21 cellular contexts compared by ENCODE assay signal in the genomic region with DNA sequence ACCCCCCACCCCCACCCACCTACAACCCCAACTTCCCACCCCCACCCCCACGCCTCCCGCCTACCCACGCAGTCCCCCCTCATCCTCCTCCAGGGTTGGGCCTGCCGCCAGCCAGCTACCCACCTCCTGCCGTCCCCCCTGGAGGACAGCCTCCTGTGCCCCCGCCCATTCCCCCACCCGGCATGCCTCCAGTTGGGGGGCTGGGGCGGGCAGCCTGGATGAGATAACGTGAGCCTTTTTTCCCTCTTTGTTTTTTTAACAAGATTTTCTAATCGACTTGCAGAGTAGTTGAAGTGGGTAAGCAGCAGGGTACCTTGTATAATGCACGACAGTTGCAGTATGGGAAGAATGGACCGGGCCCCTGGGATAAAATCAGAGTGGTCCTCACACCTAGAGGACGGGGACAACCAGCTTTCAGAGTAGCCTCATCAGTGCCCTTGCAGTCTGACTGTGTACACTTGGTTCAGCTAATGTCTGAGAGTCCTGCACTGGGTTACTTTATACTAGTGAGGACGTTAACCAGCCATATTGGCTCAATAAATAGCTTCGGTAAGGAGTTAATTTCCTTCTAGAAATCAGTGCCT. TPM values are rescaled to one million over a fixed set of nuclear protein-coding genes. Genes with fewer than 3 reads are reported as not detected.
DNase-seq lines count a peak whose midpoint lies in the region; ATAC-seq and TF ChIP-seq lines count a peak whose summit lies in the region.
"Had no signal": no experiment of that assay in that cellular context is flagged by ENCODE, and none has a peak within 500 bp of the region (broad histone marks: within the 10 kb centered on the region; RNA-seq: fewer than 3 reads in every experiment).

No MANE protein-coding gene starts in this region.

- intact Hi-C loops in PC-3 (cut with micrococcal nuclease) (no loop called here), testis (cut with DNase I; ENCODE audit: low total_unique reads) (no loop called here)

- H3K79me2 ChIP-seq in PC-3 (ENCODE audit: low read length), result no peaks in the 10 kb centered on the region

- H3K9ac ChIP-seq in PC-3 (ENCODE audit: low read length), result no peak overlapping the region

- H3K9me3 ChIP-seq in PC-3 (ENCODE audit: low read length), result no peaks in the 10 kb centered on the region
- no peaks in the 10 kb centered on the region for H3K9me3 ChIP-seq in testis
- H3K9me3 ChIP-seq: A549, lower lobe of right lung had no signal

- no peak for TF ChIP-seq CTCF in PC-3 (conservative IDR thresholded peaks at IDR 0.05; ENCODE audit: low read depth, low read length)
- no peak for TF ChIP-seq CTCF in glutamatergic neuron (IDR thresholded peaks at IDR 0.05; ENCODE audit: partially characterized antibody, unreplicated experiment)
- no peak for TF ChIP-seq CTCF in testis (IDR thresholded peaks at IDR 0.05)

- no peak overlapping the region for H3K4me2 ChIP-seq in PC-3 (ENCODE audit: low read length)
- H3K4me2 ChIP-seq: A549 had no signal

- H3K4me3 ChIP-seq in PC-3 (ENCODE audit: low read length) (no peak overlapping the region), testis (no peak overlapping the region)
- H3K4me3 ChIP-seq: A549, lower lobe of right lung had no signal

- no peaks in the 10 kb centered on the region for H3K4me1 ChIP-seq in PC-3 (ENCODE audit: insufficient read depth, low read length)
- peaks cover 33% of the 10 kb centered on the region for H3K4me1 ChIP-seq in testis
- H3K4me1 ChIP-seq: A549, lower lobe of right lung had no signal

- no peak overlapping the region for H2AFZ ChIP-seq in PC-3 (ENCODE audit: low read length)

- peaks cover 23% of the 10 kb centered on the region for H3K36me3 Mint-ChIP-seq in activated naive CD4-positive, alpha-beta T cell treated with anti-CD3 and anti-CD28 coated beads, Interleukin-2, amount 10 ng/mL, durations not matched to agents 7 days and 5 days
- H3K36me3 Mint-ChIP-seq in glutamatergic neuron (ENCODE audit: unreplicated experiment) (no peaks in the 10 kb centered on the region), T-cell (peaks cover 42% of the 10 kb centered on the region)

- H3K4me3 Mint-ChIP-seq in activated naive CD4-positive, alpha-beta T cell treated with anti-CD3 and anti-CD28 coated beads, Interleukin-2, amount 10 ng/mL, durations not matched to agents 7 days and 5 days, result no peak overlapping the region
- H3K4me3 Mint-ChIP-seq in glutamatergic neuron (ENCODE audit: unreplicated experiment) (no peak overlapping the region), T-cell (no peak overlapping the region)
- H3K4me3 Mint-ChIP-seq: activated CD8-positive, alpha-beta T cell treated with anti-CD3 and anti-CD28 coated beads, Interleukin-2, amount 10 ng/mL, durations not matched to agents 7 days and 5 days; CD8-positive, alpha-beta T cell; naive B cell; T-helper 1 cell treated with Interleukin-12 subunit alpha and Interleukin-12 subunit beta and Interleukin-4 antibody, amounts not matched to agents 30 μg/mL and 1 μg/mL, for 36 hours; WTC11 had no signal

- no peaks in the 10 kb centered on the region for H3K27me3 Mint-ChIP-seq in activated naive CD4-positive, alpha-beta T cell treated with anti-CD3 and anti-CD28 coated beads, Interleukin-2, amount 10 ng/mL, durations not matched to agents 7 days and 5 days
- H3K27me3 Mint-ChIP-seq in glutamatergic neuron (ENCODE audit: unreplicated experiment), result peaks cover 9% of the 10 kb centered on the region
- no peaks in the 10 kb centered on the region for H3K27me3 Mint-ChIP-seq in T-cell
- H3K27me3 Mint-ChIP-seq: naive B cell, progenitor cell of endocrine pancreas had no signal

- H4K20me1 ChIP-seq in PC-3 (ENCODE audit: low read length), result no peaks in the 10 kb centered on the region

- CTCF ChIA-PET in activated naive CD4-positive, alpha-beta T cell treated with anti-CD3 and anti-CD28 coated beads, Interleukin-2, amount 10 ng/mL, durations not matched to agents 7 days and 5 days (lab: Charles Lee), result no interaction called here
- CTCF ChIA-PET in PC-3 (lab: Charles Lee) (no interaction called here), T-cell (lab: Charles Lee) (interaction anchor here in 1 of 2 donors (0.5 to 0.6 kb wide), 2 partner anchors 29 to 447 kb away, joined by 3 read pairs; no protein-coding TSS in a partner anchor)

- H3K27me3 ChIP-seq in PC-3 (ENCODE audit: low read length) (no peaks in the 10 kb centered on the region), testis (no peaks in the 10 kb centered on the region)

- WGBS in testis, 2 donors, result 52 to 73% methylated on average over 10 to 15 of the region's 15 CpGs

- no peak for TF ChIP-seq POLR2A in testis (IDR thresholded peaks at IDR 0.05)

- H3K4me1 Mint-ChIP-seq in activated naive CD4-positive, alpha-beta T cell treated with anti-CD3 and anti-CD28 coated beads, Interleukin-2, amount 10 ng/mL, durations not matched to agents 7 days and 5 days, result no peaks in the 10 kb centered on the region
- H3K4me1 Mint-ChIP-seq in glutamatergic neuron (ENCODE audit: low read depth, unreplicated experiment) (peaks cover 22% of the 10 kb centered on the region), T-cell (no peaks in the 10 kb centered on the region)
- H3K4me1 Mint-ChIP-seq: naive B cell had no signal

- POLR2A ChIA-PET in PC-3 (lab: Charles Lee; ENCODE audit: unreplicated experiment) (interaction anchor here (0.7 kb wide), 1 partner anchor 501 kb away, joined by 4 read pairs; no protein-coding TSS in a partner anchor), T-cell (lab: Charles Lee) (no interaction called here)

- H3K27ac ChIP-seq in PC-3 (ENCODE audit: low read length), result no peak overlapping the region
- H3K27ac ChIP-seq in testis, result peak overlapping the region; percentile 42 to 85
- H3K27ac ChIP-seq: A549 had no signal

- H3K36me3 ChIP-seq in PC-3 (ENCODE audit: low read depth, low read length), result peaks cover 43% of the 10 kb centered on the region
- H3K36me3 ChIP-seq in testis (ENCODE audit: low read depth, missing control alignments), result no peaks in the 10 kb centered on the region

- no peak overlapping the region for H3K27ac Mint-ChIP-seq in activated naive CD4-positive, alpha-beta T cell treated with anti-CD3 and anti-CD28 coated beads, Interleukin-2, amount 10 ng/mL, durations not matched to agents 7 days and 5 days
- peak overlapping the region; percentile 33 for H3K27ac Mint-ChIP-seq in glutamatergic neuron (ENCODE audit: unreplicated experiment)
- H3K27ac Mint-ChIP-seq in T-cell, result no peak overlapping the region
- H3K27ac Mint-ChIP-seq: activated CD8-positive, alpha-beta T cell treated with anti-CD3 and anti-CD28 coated beads, Interleukin-2, amount 10 ng/mL, durations not matched to agents 7 days and 5 days; activated T-helper 2 cell treated with anti-CD3 and anti-CD28 coated beads, Interferon-gamma antibody, Interleukin-2, Interleukin-4, amounts not matched to agents 10 μg/mL and 5 μg/mL and 100 μg/mL, durations not matched to agents 14 hours and 24 hours and 36 hours; CD8-positive, alpha-beta T cell; progenitor cell of endocrine pancreas; T-helper 1 cell treated with Interleukin-12 subunit alpha and Interleukin-12 subunit beta and Interleukin-4 antibody, amounts not matched to agents 30 μg/mL and 1 μg/mL, for 36 hours; WTC11 had no signal

- BruUV-seq in PC-3 (replicated peaks; lab: Mats Ljungman, UMichigan), result TSS peak; percentile 91

- H3K9me3 Mint-ChIP-seq in activated naive CD4-positive, alpha-beta T cell treated with anti-CD3 and anti-CD28 coated beads, Interleukin-2, amount 10 ng/mL, durations not matched to agents 7 days and 5 days, result no peaks in the 10 kb centered on the region
- peaks cover 18% of the 10 kb centered on the region for H3K9me3 Mint-ChIP-seq in glutamatergic neuron (ENCODE audit: unreplicated experiment)
- no peaks in the 10 kb centered on the region for H3K9me3 Mint-ChIP-seq in T-cell
- H3K9me3 Mint-ChIP-seq: activated T-helper 2 cell treated with anti-CD3 and anti-CD28 coated beads, Interferon-gamma antibody, Interleukin-2, Interleukin-4, amounts not matched to agents 10 μg/mL and 5 μg/mL and 100 μg/mL, durations not matched to agents 14 hours and 24 hours and 36 hours; CD8-positive, alpha-beta T cell; naive B cell; T-helper 1 cell treated with Interleukin-12 subunit alpha and Interleukin-12 subunit beta and Interleukin-4 antibody, amounts not matched to agents 30 μg/mL and 1 μg/mL, for 36 hours; WTC11 had no signal

- no peaks in the 10 kb centered on the region for H3K9me2 ChIP-seq in PC-3 (replicated peaks; ENCODE audit: low read length)

- ATAC-seq in PC-3 (no peak), T-cell (replicated peaks in 1 of 4) (no peak)
- ATAC-seq: A549; activated CD8-positive, alpha-beta T cell treated with anti-CD3 and anti-CD28 coated beads, Interleukin-2, amount 10 ng/mL, durations not matched to agents 7 days and 5 days; CD8-positive, alpha-beta T cell; WTC11 had no signal

- no peaks in the 10 kb centered on the region for H3F3A ChIP-seq in PC-3 (ENCODE audit: low read length, unreplicated experiment)

- DNase-seq in activated naive CD4-positive, alpha-beta T cell treated with anti-CD3 and anti-CD28 coated beads, Interleukin-2, amount 10 ng/mL, durations not matched to agents 7 days and 5 days, result peak; percentile 19
- no peak for DNase-seq in activated naive CD4-positive, alpha-beta T cell treated with anti-CD3 and anti-CD28 coated beads, Interleukin-2, amount 50 U/mL, for 16 hours
- DNase-seq in PC-3 (no peak), glutamatergic neuron (no peak), testis (no peak), cerebellar nuclear complex (lab: John Stamatoyannopoulos, UW) (no peak), SIG-M5 treated with dmso at 0.1 percent for 504 hours (lab: John Stamatoyannopoulos, UW; ENCODE audit: unreplicated experiment) (no peak), T-cell (no peak)
- DNase-seq: activated CD8-positive, alpha-beta T cell treated with anti-CD3 and anti-CD28 coated beads, Interleukin-2, amount 10 ng/mL, durations not matched to agents 7 days and 5 days; foreskin melanocyte; lower lobe of right lung; naive B cell; NCI-H1694 treated with DMSO at 0.1 percent for 48 hours; NCI-H345; stimulated activated naive CD4-positive, alpha-beta T cell had no signal

RNA-seq across cellular contexts. Expression of a gene that starts 29.4 kb away (rescaled TPM):
- total RNA-seq in PC-3 (2014; rRNA removed), result 26.2 and 51.8 TPM in 2 replicates
- total RNA-seq in glutamatergic neuron (ENCODE audit: unreplicated experiment), result 47.2 TPM
- total RNA-seq in testis, result 10 to 100 TPM; 69.1 to 73.1 TPM
- polyA plus RNA-seq in testis (ENCODE audit: insufficient read depth, low read depth, low replicate concordance), result 134 TPM
- total RNA-seq in T-cell, result 100 to 1,000 TPM in 2 of 5 donors, 10 to 100 TPM in 3; 61.8 to 138 (median 74.6) TPM

RNA-seq across cellular contexts. Expression of a gene that starts 30.0 kb away (rescaled TPM):
- total RNA-seq in PC-3 (2014; rRNA removed) (46.8 and 51.7 TPM in 2 replicates), glutamatergic neuron (ENCODE audit: unreplicated experiment) (46.2 TPM), testis (100 to 1,000 TPM; 135 to 160 TPM), T-cell (10 to 100 TPM; 47.7 to 64.6 (median 52.4) TPM)
- polyA plus RNA-seq in testis (ENCODE audit: insufficient read depth, low read depth, low replicate concordance), result 186 TPM
